In genomic region chr6:115594894-115595293, GRCh38 we compare ENCODE assay signal across 31 cellular contexts.
"Had no signal": no experiment of that assay in that cellular context is flagged by ENCODE, and none has a peak within 500 bp of the region (broad histone marks: within the 10 kb centered on the region; RNA-seq: fewer than 3 reads in every experiment).

No MANE protein-coding gene starts in this region.

- DNase-seq: dermis blood vessel endothelial cell; effector memory CD4-positive, alpha-beta T cell; foreskin melanocyte; glutamatergic neuron; hypothalamus; immature natural killer cell; islet precursor cell; kidney glomerular epithelial cell; mammary epithelial cell; mesendoderm; midbrain; naive thymus-derived CD8-positive, alpha-beta T cell; nephron progenitor cell; nucleus accumbens; ovary; posterior cingulate gyrus; psoas muscle; right cardiac atrium; sigmoid colon; spleen; stimulated activated CD4-positive, alpha-beta T cell treated with anti-CD3 and anti-CD28 coated beads, Interleukin-4, amount 100 ng/mL, for 4 hours; stimulated activated naive CD8-positive, alpha-beta T cell treated with anti-CD3 and anti-CD28 coated beads, Interleukin-15, Interleukin-2, amounts not matched to agents 100 U/mL and 50 U/mL, for 24 hours; substantia nigra; testis; tibial artery; upper lobe of left lung had no signal

- H3K9me3 ChIP-seq: ovary, psoas muscle, testis, tibial artery, upper lobe of left lung had no signal

- H3K27ac ChIP-seq: coronary artery, esophagus muscularis mucosa, ovary, psoas muscle, sigmoid colon, skin epidermis, spleen, testis, tibial artery, upper lobe of left lung had no signal

- H3K4me3 ChIP-seq: coronary artery, esophagus muscularis mucosa, ovary, psoas muscle, sigmoid colon, skin epidermis, spleen, testis, tibial artery, upper lobe of left lung had no signal

- H3K27me3 ChIP-seq: esophagus muscularis mucosa, ovary, sigmoid colon, spleen, testis, tibial artery, upper lobe of left lung had no signal

- FAIRE-seq: endothelial cell of umbilical vein, urothelium cell line had no signal

- H3K36me3 ChIP-seq: esophagus muscularis mucosa, ovary, sigmoid colon, spleen, tibial artery, upper lobe of left lung had no signal

- H3K4me1 ChIP-seq: esophagus muscularis mucosa, psoas muscle, sigmoid colon, spleen, testis, tibial artery, upper lobe of left lung had no signal
